In genomic region chr6:157622427-157622826, GRCh38 we compare ENCODE assay signal across 33 cellular contexts.
"Had no signal": no experiment of that assay in that cellular context is flagged by ENCODE, and none has a peak within 500 bp of the region (broad histone marks: within the 10 kb centered on the region; RNA-seq: fewer than 3 reads in every experiment).

No MANE protein-coding gene starts in this region.

- H3K27ac Mint-ChIP-seq: activated B cell treated with CpG ODN at 0.5 μM for 24 hours; activated CD4-positive, alpha-beta memory T cell treated with anti-CD3 and anti-CD28 coated beads for 36 hours; activated CD4-positive, alpha-beta T cell treated with anti-CD3 and anti-CD28 coated beads, Interleukin-2, amount 10 ng/mL, durations not matched to agents 24 days and 14 days; activated CD8-positive, alpha-beta T cell treated with anti-CD3 and anti-CD28 coated beads for 36 hours; activated naive CD4-positive, alpha-beta T cell treated with anti-CD3 and anti-CD28 coated beads, Interleukin-2, amount 10 ng/mL, durations not matched to agents 7 days and 5 days; activated naive CD4-positive, alpha-beta T cell treated with anti-CD3 and anti-CD28 coated beads, Interleukin-2, amount 50 U/mL, for 24 hours; activated naive CD8-positive, alpha-beta T cell; activated naive CD8-positive, alpha-beta T cell treated with anti-CD3 and anti-CD28 coated beads, Interleukin-2, amount 10 ng/mL, durations not matched to agents 7 days and 5 days; activated naive CD8-positive, alpha-beta T cell treated with anti-CD3 and anti-CD28 coated beads, Interleukin-2, amount 50 U/mL, for 24 hours; activated T-cell treated with anti-CD3 and anti-CD28 coated beads, Interleukin-2, amount 50 U/mL, for 24 hours; activated T-helper 2 cell treated with anti-CD3 and anti-CD28 coated beads, Interferon-gamma antibody, Interleukin-2, Interleukin-4, amounts not matched to agents 10 μg/mL and 5 μg/mL and 100 μg/mL, durations not matched to agents 14 hours and 24 hours and 36 hours; T-cell; T-helper 17 cell had no signal

- H3K9me3 Mint-ChIP-seq: activated B cell treated with CpG ODN at 0.5 μM for 24 hours; activated naive CD4-positive, alpha-beta T cell treated with anti-CD3 and anti-CD28 coated beads, Interleukin-2, amount 50 U/mL, for 24 hours; central memory CD8-positive, alpha-beta T cell had no signal

- H3K9me3 ChIP-seq: ascending aorta had no signal

- DNase-seq: activated B cell treated with CpG ODN at 0.5 μM for 24 hours; activated CD4-positive, alpha-beta memory T cell treated with anti-CD3 and anti-CD28 coated beads for 36 hours; activated CD4-positive, alpha-beta T cell treated with anti-CD3 and anti-CD28 coated beads for 4 hours; activated CD4-positive, alpha-beta T cell treated with anti-CD3 and anti-CD28 coated beads, Interleukin-2, amount 10 ng/mL, durations not matched to agents 24 days and 14 days; activated CD4-positive, alpha-beta T cell treated with anti-CD3 and anti-CD28 coated beads, Interleukin-2, amount 50 U/mL, for 1 hour; activated CD4-positive, alpha-beta T cell treated with anti-CD3 and anti-CD28 coated beads, Interleukin-2, amount 50 U/mL, for 4 hours; activated CD4-positive, CD25-positive, alpha-beta regulatory T cell treated with anti-CD3 and anti-CD28 coated beads, Interleukin-2, amount 50 U/mL, for 72 hours; activated CD8-positive, alpha-beta memory T cell treated with anti-CD3 and anti-CD28 coated beads, Interleukin-2, amount 50 U/mL, for 4 hours; activated CD8-positive, alpha-beta T cell treated with anti-CD3 and anti-CD28 coated beads for 36 hours; activated effector memory CD4-positive, alpha-beta T cell treated with Interleukin-2 at 50 U/mL for 16 hours; activated gamma-delta T cell; activated naive CD4-positive, alpha-beta T cell treated with anti-CD3 and anti-CD28 coated beads, Interleukin-2, amount 10 ng/mL, durations not matched to agents 7 days and 5 days; activated naive CD4-positive, alpha-beta T cell treated with Interleukin-2 at 50 U/mL for 16 hours; activated naive CD8-positive, alpha-beta T cell treated with anti-CD3 and anti-CD28 coated beads, Interleukin-2, amount 10 ng/mL, durations not matched to agents 7 days and 5 days; activated naive CD8-positive, alpha-beta T cell treated with anti-CD3 and anti-CD28 coated beads, Interleukin-2, amount 50 U/mL, for 24 hours; activated T-cell treated with anti-CD3 and anti-CD28 coated beads, Interleukin-2, amount 50 U/mL, for 24 hours; activated T-cell treated with anti-CD3 and anti-CD28 coated beads, Interleukin-2, amount 50 U/mL, for 48 hours; amygdala; anterior cingulate cortex; caudate nucleus; cerebellar nuclear complex; T-cell; T-helper 17 cell had no signal

- H3K36me3 Mint-ChIP-seq: activated CD4-positive, alpha-beta memory T cell treated with anti-CD3 and anti-CD28 coated beads for 36 hours; activated naive CD4-positive, alpha-beta T cell treated with anti-CD3 and anti-CD28 coated beads, Interleukin-2, amount 10 ng/mL, durations not matched to agents 7 days and 5 days; activated naive CD4-positive, alpha-beta T cell treated with anti-CD3 and anti-CD28 coated beads, Interleukin-2, amount 50 U/mL, for 24 hours; activated naive CD8-positive, alpha-beta T cell; brain; T-cell had no signal

- H3K36me3 ChIP-seq: ascending aorta, cardiac muscle cell had no signal

- H3K27ac ChIP-seq: ascending aorta, cardiac muscle cell, VCaP had no signal

- H3K27me3 Mint-ChIP-seq: activated B cell treated with CpG ODN at 0.5 μM for 24 hours; activated CD4-positive, alpha-beta memory T cell treated with anti-CD3 and anti-CD28 coated beads for 36 hours; activated CD4-positive, alpha-beta T cell treated with anti-CD3 and anti-CD28 coated beads, Interleukin-2, amount 10 ng/mL, durations not matched to agents 24 days and 14 days; activated CD8-positive, alpha-beta T cell treated with anti-CD3 and anti-CD28 coated beads for 36 hours; activated naive CD4-positive, alpha-beta T cell treated with anti-CD3 and anti-CD28 coated beads, Interleukin-2, amount 50 U/mL, for 24 hours; activated naive CD8-positive, alpha-beta T cell; activated naive CD8-positive, alpha-beta T cell treated with anti-CD3 and anti-CD28 coated beads, Interleukin-2, amount 10 ng/mL, durations not matched to agents 7 days and 5 days; activated naive CD8-positive, alpha-beta T cell treated with anti-CD3 and anti-CD28 coated beads, Interleukin-2, amount 50 U/mL, for 24 hours; activated T-cell treated with anti-CD3 and anti-CD28 coated beads, Interleukin-2, amount 50 U/mL, for 24 hours; central memory CD8-positive, alpha-beta T cell; T-cell; T-helper 17 cell had no signal

- FAIRE-seq: bronchial epithelial cell, TTC549 had no signal

- H3K27me3 ChIP-seq: ascending aorta, cardiac muscle cell had no signal

- H3K4me3 ChIP-seq: ascending aorta, cardiac muscle cell had no signal

- H3K4me1 Mint-ChIP-seq: activated CD4-positive, alpha-beta T cell treated with anti-CD3 and anti-CD28 coated beads, Interleukin-2, amount 10 ng/mL, durations not matched to agents 24 days and 14 days; activated naive CD4-positive, alpha-beta T cell treated with anti-CD3 and anti-CD28 coated beads, Interleukin-2, amount 10 ng/mL, durations not matched to agents 7 days and 5 days; activated naive CD4-positive, alpha-beta T cell treated with anti-CD3 and anti-CD28 coated beads, Interleukin-2, amount 50 U/mL, for 24 hours; activated naive CD8-positive, alpha-beta T cell treated with anti-CD3 and anti-CD28 coated beads, Interleukin-2, amount 10 ng/mL, durations not matched to agents 7 days and 5 days; activated naive CD8-positive, alpha-beta T cell treated with anti-CD3 and anti-CD28 coated beads, Interleukin-2, amount 50 U/mL, for 24 hours; central memory CD8-positive, alpha-beta T cell; T-cell had no signal

- H3K4me3 Mint-ChIP-seq: activated B cell treated with CpG ODN at 0.5 μM for 24 hours; activated CD4-positive, alpha-beta memory T cell treated with anti-CD3 and anti-CD28 coated beads for 36 hours; activated CD4-positive, alpha-beta T cell treated with anti-CD3 and anti-CD28 coated beads, Interleukin-2, amount 10 ng/mL, durations not matched to agents 24 days and 14 days; activated CD8-positive, alpha-beta T cell treated with anti-CD3 and anti-CD28 coated beads for 36 hours; activated naive CD4-positive, alpha-beta T cell treated with anti-CD3 and anti-CD28 coated beads, Interleukin-2, amount 10 ng/mL, durations not matched to agents 7 days and 5 days; activated naive CD4-positive, alpha-beta T cell treated with anti-CD3 and anti-CD28 coated beads, Interleukin-2, amount 50 U/mL, for 24 hours; activated naive CD8-positive, alpha-beta T cell; activated naive CD8-positive, alpha-beta T cell treated with anti-CD3 and anti-CD28 coated beads, Interleukin-2, amount 10 ng/mL, durations not matched to agents 7 days and 5 days; activated naive CD8-positive, alpha-beta T cell treated with anti-CD3 and anti-CD28 coated beads, Interleukin-2, amount 50 U/mL, for 24 hours; activated T-cell treated with anti-CD3 and anti-CD28 coated beads, Interleukin-2, amount 50 U/mL, for 24 hours; brain; central memory CD8-positive, alpha-beta T cell; T-cell; T-helper 17 cell had no signal

- H3K4me1 ChIP-seq: ascending aorta had no signal
